In genomic region chr1:243253927-243254232, GRCh38 we compare ENCODE assay signal across 1 cellular context.
TF ChIP-seq lines count a peak whose summit lies in the region.

No MANE protein-coding gene starts in this region.

TF ChIP-seq in HepG2, 621 proteins besides CTCF, POLR2A, EP300 and RAD21:
- TF ChIP-seq ZHX1 (CRISPR knock-in tag; IDR thresholded peaks at IDR 0.05; ENCODE audit: low read depth) (no peak), DNMT1 (CRISPR knock-in tag; IDR thresholded peaks at IDR 0.05) (no peak), JUND (CRISPR knock-in tag; IDR thresholded peaks at IDR 0.05) (no peak), KLF9 (CRISPR knock-in tag; IDR thresholded peaks at IDR 0.05; ENCODE audit: low read depth) (no peak), ZNF205 (CRISPR knock-in tag; IDR thresholded peaks at IDR 0.05) (no peak), ZNF780A (CRISPR knock-in tag; IDR thresholded peaks at IDR 0.05) (no peak), FOXK1 (CRISPR knock-in tag; IDR thresholded peaks at IDR 0.05; ENCODE audit: borderline replicate concordance, low read depth) (no peak), ZNF790 (CRISPR knock-in tag; IDR thresholded peaks at IDR 0.05; ENCODE audit: borderline replicate concordance) (no peak)
